ENCODE assay signal across 22 cellular contexts in genomic region chr16:67426950-67427349, GRCh38. TPM values are rescaled to one million over a fixed set of nuclear protein-coding genes. Genes with fewer than 3 reads are reported as not detected.
"Had no signal": no experiment of that assay in that cellular context is flagged by ENCODE, and none has a peak within 500 bp of the region (broad histone marks: within the 10 kb centered on the region; RNA-seq: fewer than 3 reads in every experiment).

No MANE protein-coding gene starts in this region.

- H3K4me3 Mint-ChIP-seq: dendritic cell treated with granulocyte-macrophage colony-stimulating factor and Interleukin-4, amounts not matched to agents 40 ng/mL and 50 ng/mL, for 4 days had no signal

- H3K9me3 Mint-ChIP-seq: activated naive CD4-positive, alpha-beta T cell treated with anti-CD3 and anti-CD28 coated beads, Interleukin-2, amount 50 U/mL, for 72 hours; dendritic cell treated with granulocyte-macrophage colony-stimulating factor and Interleukin-4, amounts not matched to agents 40 ng/mL and 50 ng/mL, for 4 days; naive B cell had no signal

- ATAC-seq: activated naive CD4-positive, alpha-beta T cell treated with anti-CD3 and anti-CD28 coated beads, Interleukin-2, amount 50 U/mL, for 72 hours; body of pancreas had no signal

- H3K27ac Mint-ChIP-seq: activated naive CD4-positive, alpha-beta T cell treated with anti-CD3 and anti-CD28 coated beads, Interleukin-2, amount 50 U/mL, for 72 hours; dendritic cell treated with granulocyte-macrophage colony-stimulating factor and Interleukin-4, amounts not matched to agents 40 ng/mL and 50 ng/mL, for 4 days had no signal

- H3K4me3 ChIP-seq: body of pancreas, tibial artery, uterus had no signal

- H3K27me3 ChIP-seq: body of pancreas, uterus had no signal

- H3K9me3 ChIP-seq: body of pancreas, neutrophil, tibial artery, uterus had no signal

- H3K36me3 ChIP-seq: neutrophil, tibial artery, uterus had no signal

- FAIRE-seq: keratinocyte, small intestine had no signal

- DNase-seq: activated CD4-positive, alpha-beta T cell treated with anti-CD3 and anti-CD28 coated beads, Interleukin-2, amount 50 U/mL, for 48 hours; amniotic stem cell; body of pancreas; cerebellar nuclear complex; effector memory CD4-positive, alpha-beta T cell; hippocampal formation; midbrain; naive B cell; small intestine; stimulated activated CD4-positive, alpha-beta T cell treated with anti-CD3 and anti-CD28 coated beads, Interleukin-4, amount 100 ng/mL, for 24 hours; stimulated activated naive CD4-positive, alpha-beta T cell; tibial artery had no signal

- H3K27ac ChIP-seq: body of pancreas, neutrophil, tibial artery, VCaP had no signal

- H3K36me3 Mint-ChIP-seq: activated naive CD4-positive, alpha-beta T cell treated with anti-CD3 and anti-CD28 coated beads, Interleukin-2, amount 50 U/mL, for 72 hours; naive B cell had no signal

RNA-seq across cellular contexts. Expression of gene HSD11B2, which starts 4.0 kb away (rescaled TPM):
- total RNA-seq: T-helper 1 cell treated with Interleukin-12 subunit alpha and Interleukin-12 subunit beta and Interleukin-4 antibody, amounts not matched to agents 30 ng/mL and 1 ng/mL, for 36 hours had no signal

RNA-seq across cellular contexts. Expression of gene TPPP3, which starts 33.7 kb away (rescaled TPM):
- total RNA-seq: activated naive CD4-positive, alpha-beta T cell treated with anti-CD3 and anti-CD28 coated beads, Interleukin-2, amount 50 U/mL, for 72 hours; T-helper 1 cell treated with Interleukin-12 subunit alpha and Interleukin-12 subunit beta and Interleukin-4 antibody, amounts not matched to agents 30 ng/mL and 1 ng/mL, for 36 hours had no signal

RNA-seq across cellular contexts. Expression of gene AGRP, which starts 56.4 kb away (rescaled TPM):
- total RNA-seq: body of pancreas; lower leg skin; renal cortical epithelial cell; subcutaneous adipose tissue; T-helper 1 cell treated with Interleukin-12 subunit alpha and Interleukin-12 subunit beta and Interleukin-4 antibody, amounts not matched to agents 30 ng/mL and 1 ng/mL, for 36 hours; uterus had no signal
- polyA plus RNA-seq: keratinocyte had no signal
